ENCODE assay signal across 7 cellular contexts in genomic region chr4:115851918-115852766, GRCh38.
DNase-seq lines count a peak whose midpoint lies in the region; ATAC-seq and TF ChIP-seq lines count a peak whose summit lies in the region.

No MANE protein-coding gene starts in this region.

- peak; percentile 82 for TF ChIP-seq CTCF in GM12864 (IDR thresholded peaks at IDR 0.05; ENCODE audit: low read depth, low read length, missing control alignments)
- TF ChIP-seq CTCF in GM20000 (IDR thresholded peaks at IDR 0.05; ENCODE audit: extremely low read depth, missing control alignments): peak; percentile 72
- peak; percentile 62 to 79 for TF ChIP-seq CTCF in mammary epithelial cell (conservative IDR thresholded peaks at IDR 0.05 in 1 of 2, IDR thresholded peaks at IDR 0.05 in 1 of 2; ENCODE audit: extremely low read depth in 1 of 2, insufficient read depth in 1 of 2, low read depth in 1 of 2, low read length in 2 of 2)
- TF ChIP-seq CTCF in neural cell (IDR thresholded peaks at IDR 0.05; ENCODE audit: poor library complexity, severe bottlenecking): no peak
- TF ChIP-seq CTCF in sigmoid colon (IDR thresholded peaks at IDR 0.05): no peak

- no TSS peak for BruUV-seq in mammary epithelial cell (replicated peaks; lab: Mats Ljungman, UMichigan)

- H3K27me3 ChIP-seq in mammary epithelial cell (ENCODE audit: insufficient read depth, low read length) (no peaks in the 10 kb centered on the region), neural cell (ENCODE audit: insufficient read depth, low read depth, low read length) (no peaks in the 10 kb centered on the region), sigmoid colon (no peaks in the 10 kb centered on the region)

- no peaks in the 10 kb centered on the region for H3F3A ChIP-seq in neural cell (ENCODE audit: insufficient read depth, low read length, poor library complexity, severe bottlenecking)

- H2AFZ ChIP-seq in mammary epithelial cell (ENCODE audit: low read depth, low read length) (no peak overlapping the region), neural cell (ENCODE audit: low read depth, low read length) (no peak overlapping the region)

- peak; percentile 87 for ATAC-seq in HG03439 (IDR thresholded peaks at IDR 0.05; ENCODE audit: unreplicated experiment)

- H3K9ac ChIP-seq in mammary epithelial cell (ENCODE audit: insufficient read depth, low read length): no peak overlapping the region
- H3K9ac ChIP-seq in neural cell (ENCODE audit: low read length): no peak overlapping the region

- H3K4me1 ChIP-seq in mammary epithelial cell (ENCODE audit: insufficient read depth, low read length): no peaks in the 10 kb centered on the region
- no peaks in the 10 kb centered on the region for H3K4me1 ChIP-seq in sigmoid colon

- no peak overlapping the region for H3K4me3 ChIP-seq in GM12864 (ENCODE audit: low read depth, low read length)
- H3K4me3 ChIP-seq in mammary epithelial cell (replicated peaks in 1 of 3; ENCODE audit: insufficient read depth in 1 of 3, low read depth in 2 of 3, low read length in 3 of 3): no peak overlapping the region
- H3K4me3 ChIP-seq in neural cell (ENCODE audit: low read length): no peak overlapping the region
- no peak overlapping the region for H3K4me3 ChIP-seq in sigmoid colon

- TF ChIP-seq EP300 in neural cell (conservative IDR thresholded peaks at IDR 0.05; ENCODE audit: poor library complexity, severe bottlenecking) (no peak), sigmoid colon (IDR thresholded peaks at IDR 0.05) (no peak)

- 36% methylated on average over 4 of the region's 6 CpGs for WGBS in mammary epithelial cell (ENCODE audit: low coverage, missing lambda C conversion rate)
- WGBS in sigmoid colon, 2 donors: 21 to 31% methylated on average over 6 of the region's 6 CpGs

- H3K27ac ChIP-seq in mammary epithelial cell (ENCODE audit: insufficient read depth, low read depth, low read length) (no peak overlapping the region), neural cell (ENCODE audit: low read length) (no peak overlapping the region), sigmoid colon (no peak overlapping the region)

- H3K79me2 ChIP-seq in mammary epithelial cell (ENCODE audit: insufficient read depth, low read length): no peaks in the 10 kb centered on the region
- H3K79me2 ChIP-seq in neural cell (replicated peaks; ENCODE audit: insufficient read depth, low read length): no peaks in the 10 kb centered on the region

- no peaks in the 10 kb centered on the region for H3K9me3 ChIP-seq in mammary epithelial cell (replicated peaks; ENCODE audit: insufficient read depth, low read length)
- no peaks in the 10 kb centered on the region for H3K9me3 ChIP-seq in neural cell (ENCODE audit: low read length)
- H3K9me3 ChIP-seq in sigmoid colon: no peaks in the 10 kb centered on the region

- intact Hi-C loops in mammary epithelial cell (cut with micrococcal nuclease) (loop anchor here (1.0 to 5.0 kb wide), 2 partner anchors 620 to 762 kb away; no protein-coding TSS in a partner anchor), sigmoid colon (cut with DNase I) (no loop called here)

- H3K9me2 ChIP-seq in neural cell (ENCODE audit: insufficient read depth, low read length): no peaks in the 10 kb centered on the region

- in situ Hi-C loops in mammary epithelial cell (cut with MboI; ENCODE audit: low sequenced_read_pairs in 2 of 2): no loop called here

- TF ChIP-seq POLR2A in sigmoid colon (IDR thresholded peaks at IDR 0.05): no peak

- CTCF ChIA-PET in mammary epithelial cell (lab: Charles Lee; ENCODE audit: low non-redundant PET): interaction anchor here (0.6 to 0.7 kb wide), 2 partner anchors 617 to 1245 kb away, joined by 3 to 4 read pairs; no protein-coding TSS in a partner anchor

- H3K36me3 ChIP-seq in mammary epithelial cell (ENCODE audit: insufficient read depth, low read length) (no peaks in the 10 kb centered on the region), neural cell (ENCODE audit: insufficient read depth, low read length) (no peaks in the 10 kb centered on the region), sigmoid colon (no peaks in the 10 kb centered on the region)

- dilution Hi-C loops in mammary epithelial cell (cut with HindIII; ENCODE audit: low sequenced_read_pairs): no loop called here

- H4K20me1 ChIP-seq in mammary epithelial cell (ENCODE audit: insufficient read depth, low read length): no peaks in the 10 kb centered on the region
- no peaks in the 10 kb centered on the region for H4K20me1 ChIP-seq in neural cell (ENCODE audit: insufficient read depth)

- DNase-seq in GM12864 (ENCODE audit: low read depth): peak; percentile 44
- peak; percentile 51 for DNase-seq in GM20000 (ENCODE audit: low spot score)
- peak; percentile 78 for DNase-seq in NCI-H82 (lab: John Stamatoyannopoulos, UW)
- peak; percentile 32 for DNase-seq in mammary epithelial cell
- no peak for DNase-seq in sigmoid colon

- H3K4me2 ChIP-seq in mammary epithelial cell (ENCODE audit: insufficient read depth, low read depth, low read length) (no peak overlapping the region), neural cell (ENCODE audit: low read length) (no peak overlapping the region)

- peak; percentile 26 for TF ChIP-seq RAD21 in neural cell (conservative IDR thresholded peaks at IDR 0.05)

TF ChIP-seq in neural cell, 6 proteins besides CTCF, POLR2A, EP300 and RAD21:
- no peak for TF ChIP-seq EZH2 (IDR thresholded peaks at IDR 0.05; ENCODE audit: borderline replicate concordance, insufficient read depth, low read length, poor library complexity, severe bottlenecking)
- TF ChIP-seq SMC3 (conservative IDR thresholded peaks at IDR 0.05; ENCODE audit: poor library complexity): peak; percentile 44
- TF ChIP-seq REST (IDR thresholded peaks at IDR 0.05; ENCODE audit: borderline replicate concordance): no peak
- TF ChIP-seq MXI1 (conservative IDR thresholded peaks at IDR 0.05; ENCODE audit: poor library complexity, severe bottlenecking): no peak

Comparison
In these comparisons a context has a peak if more than half of its experiments do, and no peak if none do; other contexts are left out.
1. CTCF ChIP-seq: peak in GM12864 (single experiment), GM20000 (single experiment) and mammary epithelial cell (2 of 2); none in neural cell (single experiment) and sigmoid colon (0 of 4).